ENCODE assay signal across 12 cellular contexts in genomic region chrX:129808829-129809745, GRCh38. TPM values are rescaled to one million over a fixed set of nuclear protein-coding genes. Genes with fewer than 3 reads are reported as not detected.
A peak's percentile ranks its signal among the peaks of the same experiment; 100 is the strongest.
DNase-seq lines count a peak whose midpoint lies in the region; ATAC-seq and TF ChIP-seq lines count a peak whose summit lies in the region.
"Had no signal": no experiment of that assay in that cellular context is flagged by ENCODE, and none has a peak within 500 bp of the region (broad histone marks: within the 10 kb centered on the region; RNA-seq: fewer than 3 reads in every experiment).

No MANE protein-coding gene starts in this region.

- no peak overlapping the region for H3K4me2 ChIP-seq in Karpas-422 (ENCODE audit: low read depth, low read length, poor library complexity, severe bottlenecking)

- H3K36me3 Mint-ChIP-seq in CD4-positive, CD25-positive, alpha-beta regulatory T cell, result peaks cover 20% of the 10 kb centered on the region
- peaks cover 28% of the 10 kb centered on the region for H3K36me3 Mint-ChIP-seq in activated CD8-positive, alpha-beta T cell treated with anti-CD3 and anti-CD28 coated beads, Interleukin-2, amount 10 ng/mL, durations not matched to agents 7 days and 5 days (ENCODE audit: low read depth)

- peak in 1 of 3 donors; percentile 46 for DNase-seq in CD4-positive, CD25-positive, alpha-beta regulatory T cell
- no peak for DNase-seq in activated CD8-positive, alpha-beta T cell treated with anti-CD3 and anti-CD28 coated beads, Interleukin-2, amount 10 ng/mL, durations not matched to agents 7 days and 5 days
- DNase-seq in left lung, result no peak
- no peak for DNase-seq in Karpas-422
- no peak for DNase-seq in NCI-H1092 treated with DMSO at 0.1 percent for 48 hours (lab: John Stamatoyannopoulos, UW)
- DNase-seq in tibial artery, result no peak
- DNase-seq in stimulated activated CD4-positive, alpha-beta T cell treated with anti-CD3 and anti-CD28 coated beads, Interleukin-4, amount 100 ng/mL, for 4 hours, result no peak
- DNase-seq: CD4-positive, alpha-beta T cell; psoas muscle; stimulated activated naive CD4-positive, alpha-beta T cell treated with Interleukin-2 at 50 U/mL for 16 hours had no signal

- H3K9ac ChIP-seq in Karpas-422 (ENCODE audit: low read length), result no peak overlapping the region

- no peak for TF ChIP-seq CTCF in HEK293 (tag by site-specific recombination; IDR thresholded peaks at IDR 0.05)
- TF ChIP-seq CTCF in left lung (IDR thresholded peaks at IDR 0.05), result no peak
- TF ChIP-seq CTCF in tibial artery (IDR thresholded peaks at IDR 0.05), result no peak

- H4K20me1 ChIP-seq in Karpas-422 (ENCODE audit: insufficient read depth, low read depth, low read length), result no peaks in the 10 kb centered on the region

- CTCF ChIA-PET in HEK293 (lab: Yijun Ruan, JAX), result interaction anchor here (0.7 to 1.5 kb wide), 3 partner anchors 14 to 864 kb away, joined by 3 to 4 read pairs (median 3); no protein-coding TSS in a partner anchor
- CTCF ChIA-PET in activated CD8-positive, alpha-beta T cell treated with anti-CD3 and anti-CD28 coated beads, Interleukin-2, amount 10 ng/mL, durations not matched to agents 7 days and 5 days (lab: Charles Lee), result interaction anchor here (1.6 kb wide), 1 partner anchor 20 kb away, joined by 3 read pairs; no protein-coding TSS in a partner anchor

- H3K27ac Mint-ChIP-seq in CD4-positive, CD25-positive, alpha-beta regulatory T cell, result peak overlapping the region in 1 of 3 donors; percentile 56
- peak overlapping the region; percentile 52 for H3K27ac Mint-ChIP-seq in activated CD8-positive, alpha-beta T cell treated with anti-CD3 and anti-CD28 coated beads, Interleukin-2, amount 10 ng/mL, durations not matched to agents 7 days and 5 days
- H3K27ac Mint-ChIP-seq: CD4-positive, alpha-beta T cell had no signal

- H3K27me3 ChIP-seq in CD4-positive, CD25-positive, alpha-beta regulatory T cell (ENCODE audit: control insufficient read depth, insufficient read depth, low read length), result no peaks in the 10 kb centered on the region
- H3K27me3 ChIP-seq in left lung, result no peaks in the 10 kb centered on the region
- no peaks in the 10 kb centered on the region for H3K27me3 ChIP-seq in Karpas-422 (ENCODE audit: low read length)
- no peaks in the 10 kb centered on the region for H3K27me3 ChIP-seq in tibial artery

- no peaks in the 10 kb centered on the region for H3K9me3 ChIP-seq in CD4-positive, CD25-positive, alpha-beta regulatory T cell (ENCODE audit: control insufficient read depth in 2 of 2, low read length in 2 of 2)
- H3K9me3 ChIP-seq in HEK293 (ENCODE audit: control insufficient read depth, insufficient read depth, low read depth, low read length), result no peaks in the 10 kb centered on the region
- H3K9me3 ChIP-seq in left lung, result no peaks in the 10 kb centered on the region
- H3K9me3 ChIP-seq in Karpas-422 (ENCODE audit: low read length), result no peaks in the 10 kb centered on the region
- H3K9me3 ChIP-seq in tibial artery, result no peaks in the 10 kb centered on the region
- H3K9me3 ChIP-seq: psoas muscle had no signal

- no peaks in the 10 kb centered on the region for H3K9me2 ChIP-seq in Karpas-422 (replicated peaks; ENCODE audit: insufficient read depth, low read length)

- intact Hi-C loops in left lung (cut with DNase I), result no loop called here
- intact Hi-C loops in tibial artery (cut with DNase I; ENCODE audit: low total_unique reads), result no loop called here

- no peaks in the 10 kb centered on the region for H3K27me3 Mint-ChIP-seq in CD4-positive, CD25-positive, alpha-beta regulatory T cell
- no peaks in the 10 kb centered on the region for H3K27me3 Mint-ChIP-seq in activated CD8-positive, alpha-beta T cell treated with anti-CD3 and anti-CD28 coated beads, Interleukin-2, amount 10 ng/mL, durations not matched to agents 7 days and 5 days (ENCODE audit: low read depth)
- H3K27me3 Mint-ChIP-seq: CD4-positive, alpha-beta T cell; central memory CD8-positive, alpha-beta T cell had no signal

- no peak overlapping the region for H3K4me3 Mint-ChIP-seq in CD4-positive, CD25-positive, alpha-beta regulatory T cell
- H3K4me3 Mint-ChIP-seq in activated CD8-positive, alpha-beta T cell treated with anti-CD3 and anti-CD28 coated beads, Interleukin-2, amount 10 ng/mL, durations not matched to agents 7 days and 5 days, result no peak overlapping the region
- H3K4me3 Mint-ChIP-seq: CD4-positive, alpha-beta T cell; central memory CD8-positive, alpha-beta T cell had no signal

- no peak overlapping the region for H2AFZ ChIP-seq in Karpas-422 (ENCODE audit: low read length)

- POLR2A ChIA-PET in HEK293 (lab: Yijun Ruan, JAX), result no interaction called here
- POLR2A ChIA-PET in activated CD8-positive, alpha-beta T cell treated with anti-CD3 and anti-CD28 coated beads, Interleukin-2, amount 10 ng/mL, durations not matched to agents 7 days and 5 days (lab: Charles Lee), result interaction anchor here (1.0 kb wide), 1 partner anchor 16 kb away, joined by 4 read pairs; no protein-coding TSS in a partner anchor

- no peak overlapping the region for H3K27ac ChIP-seq in CD4-positive, CD25-positive, alpha-beta regulatory T cell (ENCODE audit: insufficient read depth, low read length, poor library complexity, severe bottlenecking)
- H3K27ac ChIP-seq in HEK293 (ENCODE audit: extremely low read depth, low read depth, low read length), result no peak overlapping the region
- H3K27ac ChIP-seq in left lung, result peak overlapping the region in 1 of 2 donors; percentile 64
- no peak overlapping the region for H3K27ac ChIP-seq in Karpas-422 (ENCODE audit: low read length)
- no peak overlapping the region for H3K27ac ChIP-seq in tibial artery
- H3K27ac ChIP-seq: psoas muscle had no signal

- H3K79me2 ChIP-seq in Karpas-422 (ENCODE audit: low read length), result no peaks in the 10 kb centered on the region

- ATAC-seq in CD4-positive, CD25-positive, alpha-beta regulatory T cell (ENCODE audit: low read depth in 2 of 2), result peak in 1 of 2 donors; percentile 44
- no peak for ATAC-seq in activated CD8-positive, alpha-beta T cell treated with anti-CD3 and anti-CD28 coated beads, Interleukin-2, amount 10 ng/mL, durations not matched to agents 7 days and 5 days
- ATAC-seq in left lung, result peak; percentile 28

- no peaks in the 10 kb centered on the region for H3K4me1 ChIP-seq in CD4-positive, CD25-positive, alpha-beta regulatory T cell (ENCODE audit: control insufficient read depth, insufficient read depth, low read length, poor library complexity, severe bottlenecking)
- no peaks in the 10 kb centered on the region for H3K4me1 ChIP-seq in HEK293 (ENCODE audit: control insufficient read depth, insufficient read depth, low read length)
- peaks cover 0 to 17% of the 10 kb centered on the region in 2 donors for H3K4me1 ChIP-seq in left lung
- peaks cover 11% of the 10 kb centered on the region for H3K4me1 ChIP-seq in Karpas-422 (ENCODE audit: low read length)
- H3K4me1 ChIP-seq in tibial artery, result no peaks in the 10 kb centered on the region
- H3K4me1 ChIP-seq: psoas muscle had no signal

- no peaks in the 10 kb centered on the region for H3K9me3 Mint-ChIP-seq in CD4-positive, CD25-positive, alpha-beta regulatory T cell
- H3K9me3 Mint-ChIP-seq in activated CD8-positive, alpha-beta T cell treated with anti-CD3 and anti-CD28 coated beads, Interleukin-2, amount 10 ng/mL, durations not matched to agents 7 days and 5 days (ENCODE audit: insufficient read depth), result no peaks in the 10 kb centered on the region
- H3K9me3 Mint-ChIP-seq: CD4-positive, alpha-beta T cell; central memory CD8-positive, alpha-beta T cell had no signal

- peak overlapping the region; percentile 13 for H3K4me3 ChIP-seq in CD4-positive, CD25-positive, alpha-beta regulatory T cell (ENCODE audit: low read depth, low read length)
- H3K4me3 ChIP-seq in HEK293 (ENCODE audit: low read depth, low read length) (no peak overlapping the region), left lung (no peak overlapping the region), Karpas-422 (ENCODE audit: low read length) (no peak overlapping the region), tibial artery (no peak overlapping the region)
- H3K4me3 ChIP-seq: psoas muscle had no signal

- H3K4me1 Mint-ChIP-seq in CD4-positive, CD25-positive, alpha-beta regulatory T cell, result peaks cover 0 to 16% (median 11%) of the 10 kb centered on the region in 4 donors
- peaks cover 22% of the 10 kb centered on the region for H3K4me1 Mint-ChIP-seq in activated CD8-positive, alpha-beta T cell treated with anti-CD3 and anti-CD28 coated beads, Interleukin-2, amount 10 ng/mL, durations not matched to agents 7 days and 5 days (ENCODE audit: low read depth)

- peaks cover 2% of the 10 kb centered on the region for H3K36me3 ChIP-seq in CD4-positive, CD25-positive, alpha-beta regulatory T cell (ENCODE audit: control insufficient read depth, insufficient read depth, low read length)
- H3K36me3 ChIP-seq in HEK293 (ENCODE audit: control insufficient read depth in 2 of 2, insufficient read depth in 1 of 2, low read length in 2 of 2), result peaks cover 3 to 46% of the 10 kb centered on the region in 2 experiments
- peaks cover 0 to 34% of the 10 kb centered on the region in 2 donors for H3K36me3 ChIP-seq in left lung
- 0 out of 2 replicates have a peak, but pooled peaks cover 3% of the 10 kb centered on the region for H3K36me3 ChIP-seq in Karpas-422 (ENCODE audit: insufficient read depth, low read length)
- peaks cover 0 to 42% (median 26%) of the 10 kb centered on the region in 3 donors for H3K36me3 ChIP-seq in tibial artery

TF ChIP-seq in HEK293, 187 proteins besides CTCF, POLR2A, EP300 and RAD21:
- no peak for TF ChIP-seq ZNF707 (tag by site-specific recombination; IDR thresholded peaks at IDR 0.05)
- peak; percentile 77 for TF ChIP-seq ZNF10 (tag by site-specific recombination; IDR thresholded peaks at IDR 0.05)

RNA-seq across cellular contexts. Expression of gene SASH3, which starts 29.3 kb away (rescaled TPM):
- 117 TPM for total RNA-seq in CD4-positive, CD25-positive, alpha-beta regulatory T cell
- polyA plus RNA-seq in CD4-positive, CD25-positive, alpha-beta regulatory T cell, result 100 to 1,000 TPM; 161 to 205 (median 193) TPM
- total RNA-seq in activated CD8-positive, alpha-beta T cell treated with anti-CD3 and anti-CD28 coated beads, Interleukin-2, amount 10 ng/mL, durations not matched to agents 7 days and 5 days, result 100 to 1,000 TPM; 286 to 303 TPM
- total RNA-seq in left lung, result 10 to 100 TPM; 17.1 to 62.9 TPM
- 63.0 and 103 TPM in 2 replicates for total RNA-seq in Karpas-422 (2014; rRNA removed; shearing (Covaris generic); ENCODE audit: low replicate concordance)

RNA-seq across cellular contexts. Expression of gene ZDHHC9, which starts 34.6 kb away (rescaled TPM):
- total RNA-seq in CD4-positive, CD25-positive, alpha-beta regulatory T cell, result 2.4 TPM
- polyA plus RNA-seq in CD4-positive, CD25-positive, alpha-beta regulatory T cell, result 1 to 10 TPM; 2.9 to 6.2 (median 4.4) TPM
- 1 to 10 TPM; 4.7 to 5.4 TPM for total RNA-seq in activated CD8-positive, alpha-beta T cell treated with anti-CD3 and anti-CD28 coated beads, Interleukin-2, amount 10 ng/mL, durations not matched to agents 7 days and 5 days
- 10 to 100 TPM; 85.8 to 89.2 TPM for total RNA-seq in left lung
- 15.2 and 18.4 TPM in 2 replicates for total RNA-seq in Karpas-422 (2014; rRNA removed; shearing (Covaris generic); ENCODE audit: low replicate concordance)
